ENCODE assay signal across 8 cellular contexts in the genomic region with DNA sequence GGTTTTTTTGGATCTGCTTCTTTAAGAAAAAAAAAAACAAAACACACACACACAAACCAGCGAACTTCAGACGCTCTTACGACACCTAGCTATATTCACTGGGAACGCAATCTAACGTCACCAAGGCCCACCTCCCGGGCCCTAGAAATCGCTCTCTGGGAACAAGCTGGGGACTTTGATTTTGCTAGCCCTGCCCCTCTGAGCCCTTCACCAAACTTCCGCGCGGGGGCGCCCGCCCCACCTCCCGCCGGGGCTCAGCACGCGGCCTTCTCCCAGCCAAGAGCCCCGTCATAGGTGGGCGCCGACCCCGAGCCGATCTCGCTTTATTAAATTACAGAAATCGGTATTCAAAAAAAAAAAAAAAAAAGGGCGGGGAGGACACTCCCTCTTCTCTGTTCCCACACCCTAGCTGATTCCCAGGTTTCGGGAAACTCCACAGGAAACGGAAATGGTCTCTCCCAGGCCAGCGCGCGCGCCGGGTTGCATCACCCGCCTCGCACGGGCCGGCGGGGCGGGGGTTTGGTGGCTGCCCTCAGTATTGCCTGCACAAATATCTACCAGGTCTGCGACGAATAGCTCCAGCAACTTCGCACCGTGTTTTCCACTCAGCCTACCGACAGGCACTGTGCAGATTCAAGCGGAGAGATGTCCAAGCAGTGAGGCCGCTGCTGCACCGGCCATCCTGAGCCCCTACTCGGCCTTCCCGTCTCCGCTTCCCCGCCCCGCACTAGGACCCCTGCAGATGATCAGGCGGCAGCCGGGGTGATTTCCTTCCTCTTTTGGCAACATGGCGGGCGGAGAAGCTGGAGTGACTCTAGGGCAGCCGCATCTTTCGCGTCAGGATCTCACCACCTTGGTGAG. TPM values are rescaled to one million over a fixed set of nuclear protein-coding genes. Genes with fewer than 3 reads are reported as not detected.
A peak's percentile ranks its signal among the peaks of the same experiment; 100 is the strongest.
DNase-seq lines count a peak whose midpoint lies in the region; ATAC-seq and TF ChIP-seq lines count a peak whose summit lies in the region.

Gene EIF2S3 (plus strand): TSS at position 775 of the 861 bp plus-strand sequence. CDS start 13 bp downstream, at position 788.

- TF ChIP-seq CTCF in GM13976 (IDR thresholded peaks at IDR 0.05; ENCODE audit: borderline replicate concordance, control extremely low read depth, extremely low read depth, insufficient read depth, missing control alignments): peak; percentile 49
- peak; percentile 35 to 60 (median 52) for TF ChIP-seq CTCF in adrenal gland (IDR thresholded peaks at IDR 0.05)
- TF ChIP-seq CTCF in upper lobe of left lung (IDR thresholded peaks at IDR 0.05): peak; percentile 42 to 87 (median 58)

- peak in 2 of 4 donors; percentile 59 to 78 for TF ChIP-seq EP300 in upper lobe of left lung (IDR thresholded peaks at IDR 0.05)

- no peaks in the 10 kb centered on the region for H3K9me3 Mint-ChIP-seq in T-cell

- no peaks in the 10 kb centered on the region for H3K27me3 ChIP-seq in adrenal gland
- H3K27me3 ChIP-seq in upper lobe of left lung: no peaks in the 10 kb centered on the region

- TF ChIP-seq POLR2A in adrenal gland (IDR thresholded peaks at IDR 0.05) (peak in 1 of 2 donors; percentile 56), upper lobe of left lung (IDR thresholded peaks at IDR 0.05) (peak in 2 of 4 donors; percentile 50 to 61)

- CTCF ChIA-PET in T-cell (lab: Charles Lee): interaction anchor here (0.6 to 2.5 kb wide), 38 partner anchors 12 to 1129 kb away, joined by 3 to 41 read pairs (median 4); partner anchors contain the start of genes KLHL15 (in 2 of the 2), ACOT9 (in 1 of the 2), APOO (in 1 of the 2) and CXorf58 (in 1 of the 2)

- POLR2A ChIA-PET in T-cell (lab: Charles Lee): interaction anchor here (0.6 to 2.6 kb wide), 14 partner anchors 29 to 434 kb away, joined by 3 to 21 read pairs (median 4); partner anchors contain the start of genes APOO (in 1 of the 2), CXorf58 (in 1 of the 2), PRDX4 (in 1 of the 2) and SAT1 (in 1 of the 2)

- H3K9me3 ChIP-seq in adrenal gland (replicated peaks in 1 of 3) (no peaks in the 10 kb centered on the region), upper lobe of left lung (no peaks in the 10 kb centered on the region)

- peak within 1 kb of the TSS; percentile 99 to 100 for H3K27ac Mint-ChIP-seq in T-cell

- H3K4me3 ChIP-seq in adrenal gland (peak within 1 kb of the TSS in 2 of 4 donors; percentile 48 to 95), upper lobe of left lung (peak within 1 kb of the TSS in 3 of 4 donors; percentile 75 to 92 (median 75))

- intact Hi-C loops in adrenal gland (cut with DNase I): no loop called here
- intact Hi-C loops in cardiac septum (cut with DNase I): loop anchor here (1.0 to 2.0 kb wide), 4 partner anchors 30 to 272 kb away; partner anchors contain the start of genes APOO and SAT1

- H3K27ac ChIP-seq in adrenal gland (peak within 1 kb of the TSS; percentile 83 to 98 (median 87)), upper lobe of left lung (peak within 1 kb of the TSS; percentile 90 to 93 (median 91))

- peak within 1 kb of the TSS in 1 of 3 donors; percentile 96 for H3K4me3 Mint-ChIP-seq in T-cell

- H3K36me3 ChIP-seq in adrenal gland (replicated peaks in 1 of 2): peaks cover 0 to 19% of the 10 kb centered on the region in 2 donors
- H3K36me3 ChIP-seq in upper lobe of left lung: peaks cover 0 to 27% (median 9%) of the 10 kb centered on the region in 4 donors

- no peaks in the 10 kb centered on the region for H3K36me3 Mint-ChIP-seq in T-cell

- H3K27me3 Mint-ChIP-seq in T-cell: no peaks in the 10 kb centered on the region

- H3K4me1 Mint-ChIP-seq in T-cell: peaks cover 0 to 16% (median 12%) of the 10 kb centered on the region in 3 donors

- WGBS in adrenal gland, 4 donors: 0 to 1% (median 0%) methylated on average over 15 to 57 of the region's 57 CpGs
- 0 to 1% methylated on average over 9 to 53 of the region's 57 CpGs for WGBS in upper lobe of left lung, 2 donors

- peak; percentile 87 for DNase-seq in GM13976 (ENCODE audit: low spot score)
- DNase-seq in NCI-H146 (lab: John Stamatoyannopoulos, UW): peak; percentile 93
- DNase-seq in T-cell: peak; percentile 74 to 93 (median 84)
- peak; percentile 86 to 94 (median 92) for DNase-seq in adrenal gland
- DNase-seq in cardiac septum (ENCODE audit: low spot score): peak; percentile 96
- DNase-seq in pons (ENCODE audit: low spot score): peak; percentile 95
- peak; percentile 90 to 96 for DNase-seq in upper lobe of left lung

- peaks cover 0 to 11% of the 10 kb centered on the region in 2 donors for H3K4me1 ChIP-seq in adrenal gland (replicated peaks in 1 of 2)
- H3K4me1 ChIP-seq in upper lobe of left lung: peaks cover 0 to 7% (median 4%) of the 10 kb centered on the region in 4 donors

- in situ Hi-C loops in GM13976 (cut with MboI; ENCODE audit: low sequenced_read_pairs, unreplicated experiment): no loop called here

- ATAC-seq in HG02852 (IDR thresholded peaks at IDR 0.05; ENCODE audit: unreplicated experiment) (peak; percentile 90), T-cell (replicated peaks in 1 of 4) (peak; percentile 86 to 88 (median 88)), upper lobe of left lung (ENCODE audit: low FRiP score in 2 of 2) (peak; percentile 98)

RNA-seq across cellular contexts. Expression of gene EIF2S3, which starts in this region (rescaled TPM):
- total RNA-seq in T-cell (100 to 1,000 TPM; 180 to 309 (median 196) TPM), adrenal gland (100 to 1,000 TPM in 6 of 8 donors, 10 to 100 TPM in 2; 73.4 to 185 (median 127) TPM), cardiac septum (105 TPM), upper lobe of left lung (100 to 1,000 TPM in 3 of 6 donors, 10 to 100 TPM in 3; 65.0 to 161 (median 104) TPM)
- polyA plus RNA-seq in adrenal gland: 10 to 100 TPM; 49.1 to 95.9 (median 50.3) TPM
